Comparison of ENCODE assay signal across 23 cellular contexts in genomic region chr3:40624189-40624754, GRCh38.
"Had no signal": no experiment of that assay in that cellular context is flagged by ENCODE, and none has a peak within 500 bp of the region (broad histone marks: within the 10 kb centered on the region; RNA-seq: fewer than 3 reads in every experiment).

No MANE protein-coding gene starts in this region.

- H3K27me3 ChIP-seq: brain microvascular endothelial cell, hepatocyte, transverse colon, uterus had no signal

- ATAC-seq: gastroesophageal sphincter, psoas muscle had no signal

- H3K27ac Mint-ChIP-seq: activated naive CD4-positive, alpha-beta T cell treated with anti-CD3 and anti-CD28 coated beads, Interleukin-2, amount 10 ng/mL, durations not matched to agents 7 days and 5 days; activated naive CD8-positive, alpha-beta T cell treated with anti-CD3 and anti-CD28 coated beads, Interleukin-2, amount 10 ng/mL, durations not matched to agents 7 days and 5 days; naive thymus-derived CD4-positive, alpha-beta T cell had no signal

- H3K79me2 ChIP-seq: hepatocyte, parathyroid adenoma had no signal

- FAIRE-seq: astrocyte, endothelial cell of umbilical vein had no signal

- H3K4me3 ChIP-seq: gastroesophageal sphincter, hepatocyte, psoas muscle, smooth muscle cell, transverse colon, uterus had no signal

- H3K4me2 ChIP-seq: hepatocyte, smooth muscle cell had no signal

- H3K9ac ChIP-seq: parathyroid adenoma had no signal

- H3K9me3 ChIP-seq: psoas muscle, uterus had no signal

- H3K4me1 Mint-ChIP-seq: activated naive CD4-positive, alpha-beta T cell treated with anti-CD3 and anti-CD28 coated beads, Interleukin-2, amount 10 ng/mL, durations not matched to agents 7 days and 5 days; activated naive CD8-positive, alpha-beta T cell treated with anti-CD3 and anti-CD28 coated beads, Interleukin-2, amount 10 ng/mL, durations not matched to agents 7 days and 5 days had no signal

- H3K36me3 Mint-ChIP-seq: activated naive CD8-positive, alpha-beta T cell treated with anti-CD3 and anti-CD28 coated beads, Interleukin-2, amount 10 ng/mL, durations not matched to agents 7 days and 5 days had no signal

- H3K36me3 ChIP-seq: brain microvascular endothelial cell, gastroesophageal sphincter, transverse colon, uterus had no signal

- H2AFZ ChIP-seq: hepatocyte, parathyroid adenoma had no signal

- H3K27ac ChIP-seq: brain microvascular endothelial cell, gastroesophageal sphincter, hepatocyte, parathyroid adenoma, psoas muscle, uterus had no signal

- H3K4me1 ChIP-seq: gastroesophageal sphincter, parathyroid adenoma, psoas muscle, transverse colon, uterus had no signal

- DNase-seq: activated CD4-positive, alpha-beta T cell treated with anti-CD3 and anti-CD28 coated beads, Interleukin-2, amount 50 U/mL, for 48 hours; activated CD8-positive, alpha-beta memory T cell treated with anti-CD3 and anti-CD28 coated beads for 24 hours; activated gamma-delta T cell; activated T-cell treated with anti-CD3 and anti-CD28 coated beads, Interleukin-2, amount 50 U/mL, for 1 hour; caudate nucleus; cortex of kidney; left cardiac atrium; left ventricle myocardium superior; psoas muscle; stimulated activated CD4-positive, alpha-beta T cell treated with anti-CD3 and anti-CD28 coated beads, Interleukin-4, amount 100 ng/mL, for 4 hours; stimulated activated naive CD4-positive, alpha-beta T cell treated with Interleukin-2 at 50 U/mL for 16 hours; uterus had no signal

- H3K4me3 Mint-ChIP-seq: activated naive CD4-positive, alpha-beta T cell treated with anti-CD3 and anti-CD28 coated beads, Interleukin-2, amount 10 ng/mL, durations not matched to agents 7 days and 5 days; activated naive CD8-positive, alpha-beta T cell treated with anti-CD3 and anti-CD28 coated beads, Interleukin-2, amount 10 ng/mL, durations not matched to agents 7 days and 5 days; naive thymus-derived CD4-positive, alpha-beta T cell had no signal
